In the genomic region with DNA sequence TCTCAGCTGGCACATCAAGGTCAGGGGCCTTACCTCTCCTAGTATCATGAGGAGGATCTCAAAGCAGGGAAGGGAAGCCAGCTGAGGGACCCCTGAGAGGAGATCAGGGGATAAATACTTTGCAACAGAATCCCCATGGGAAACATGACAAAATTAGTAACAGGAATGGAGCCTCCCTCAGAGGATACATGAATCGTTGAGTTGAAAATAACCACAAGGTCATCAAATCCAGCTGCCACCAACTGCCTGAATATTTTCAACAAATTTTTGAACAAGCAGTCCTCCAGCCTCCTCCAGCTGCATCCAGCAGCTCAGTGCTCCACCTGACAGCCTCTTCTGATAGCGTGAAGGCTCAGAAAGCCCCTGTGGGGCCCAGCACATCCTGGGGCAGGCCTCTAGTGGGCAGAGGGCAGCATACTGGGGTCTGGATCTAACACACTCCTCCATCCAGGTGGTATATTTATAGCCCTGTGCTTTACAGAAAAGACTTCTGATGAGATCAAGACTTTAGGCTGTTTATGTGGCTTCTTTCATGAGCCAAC, we compare ENCODE assay signal across 19 cellular contexts.
DNase-seq lines count a peak whose midpoint lies in the region; ATAC-seq, FAIRE-seq and TF ChIP-seq lines count a peak whose summit lies in the region.
"Had no signal": no experiment of that assay in that cellular context is flagged by ENCODE, and none has a peak within 500 bp of the region (broad histone marks: within the 10 kb centered on the region; RNA-seq: fewer than 3 reads in every experiment).

No MANE protein-coding gene starts in this region.

- TF ChIP-seq POLR2A in HepG2 (IDR thresholded peaks at IDR 0.05; ENCODE audit: insufficient read depth in 1 of 2, low read depth in 2 of 2, low read length in 2 of 2) = no peak
- TF ChIP-seq POLR2A in right lobe of liver (IDR thresholded peaks at IDR 0.05) = no peak

- H3K27me3 ChIP-seq in HepG2 (ENCODE audit: control insufficient read depth in 1 of 2, insufficient read depth in 2 of 2, low read length in 2 of 2) = no peaks in the 10 kb centered on the region; a peak in 1 of 5 replicates
- no peaks in the 10 kb centered on the region for H3K27me3 ChIP-seq in right lobe of liver

- in situ Hi-C loops in HepG2 (cut with HindIII; ENCODE audit: extremely low pct_ligation_motif_present, low pct_unique_long_range_greater_than_20kb) = no loop called here

- H3K4me3 ChIP-seq in HepG2 (replicated peaks in 1 of 3; ENCODE audit: insufficient read depth in 1 of 3, low read depth in 2 of 3, low read length in 3 of 3) = no peak overlapping the region
- no peak overlapping the region for H3K4me3 ChIP-seq in right lobe of liver
- H3K4me3 ChIP-seq: GM12878, GM23248 had no signal

- ATAC-seq in HepG2 (peak; percentile 39; the same call in 2 of the 3 replicates), right lobe of liver (no peak)
- no peak for ATAC-seq in activated naive CD8-positive, alpha-beta T cell treated with anti-CD3 and anti-CD28 coated beads, Interleukin-2, amount 50 U/mL, for 24 hours
- ATAC-seq: GM12878, HCT116 had no signal

- TF ChIP-seq EP300 in HepG2 (IDR thresholded peaks at IDR 0.05; ENCODE audit: low read depth in 2 of 2, low read length in 2 of 2) (no peak), HepG2 (CRISPR knock-in tag; IDR thresholded peaks at IDR 0.05; ENCODE audit: borderline replicate concordance) (no peak)

- no TSS peak for BruUV-seq in HepG2 (replicated peaks; lab: Mats Ljungman, UMichigan)

- H3K27me3 Mint-ChIP-seq in activated naive CD8-positive, alpha-beta T cell treated with anti-CD3 and anti-CD28 coated beads, Interleukin-2, amount 50 U/mL, for 24 hours = no peaks in the 10 kb centered on the region

- no peak for FAIRE-seq in HepG2 (lab: Jason Lieb, UNC)
- FAIRE-seq: D721Med, GM12878, GM18507, H54 had no signal

- no peaks in the 10 kb centered on the region for H3K9me3 Mint-ChIP-seq in activated naive CD8-positive, alpha-beta T cell treated with anti-CD3 and anti-CD28 coated beads, Interleukin-2, amount 50 U/mL, for 24 hours

- CTCF ChIA-PET in HepG2 (lab: Yijun Ruan, JAX; ENCODE audit: low intra/inter-chr PET ratio, low total read pairs) = no interaction called here

- H3K4me1 Mint-ChIP-seq in activated naive CD8-positive, alpha-beta T cell treated with anti-CD3 and anti-CD28 coated beads, Interleukin-2, amount 50 U/mL, for 24 hours = no peaks in the 10 kb centered on the region
- H3K4me1 Mint-ChIP-seq: CD4-positive, alpha-beta memory T cell had no signal

- H3K27ac ChIP-seq in HepG2 (ENCODE audit: extremely low read length, insufficient read depth, low read length) = no peak overlapping the region
- no peak overlapping the region for H3K27ac ChIP-seq in right lobe of liver
- H3K27ac ChIP-seq: C4-2B, GM23248, KMS-11 had no signal

- H3K9ac ChIP-seq in HepG2 (ENCODE audit: insufficient read depth, low read depth, low read length) = no peak overlapping the region
- H3K9ac ChIP-seq: GM23248, KMS-11 had no signal

- no peaks in the 10 kb centered on the region for H4K20me1 ChIP-seq in HepG2 (ENCODE audit: insufficient read depth, low read length)

- no peak for DNase-seq in HepG2 (ENCODE audit: low spot score)
- DNase-seq in right lobe of liver = no peak
- DNase-seq in NCI-H2171 (lab: John Stamatoyannopoulos, UW) = peak; percentile 9
- DNase-seq in myocyte (ENCODE audit: low read depth) = peak; percentile 24
- no peak for DNase-seq in amniotic stem cell (lab: John Stamatoyannopoulos, UW)
- DNase-seq in activated naive CD4-positive, alpha-beta T cell treated with anti-CD3 and anti-CD28 coated beads, Interleukin-2, amount 50 U/mL, for 16 hours = no peak
- DNase-seq in activated naive CD8-positive, alpha-beta T cell treated with anti-CD3 and anti-CD28 coated beads, Interleukin-2, amount 50 U/mL, for 24 hours = no peak
- DNase-seq: 8988T; CD4-positive, alpha-beta memory T cell; DMS153; GM23248; IMR-90 had no signal

- no peak for TF ChIP-seq RAD21 in HepG2 (CRISPR knock-in tag; IDR thresholded peaks at IDR 0.05)

- no peaks in the 10 kb centered on the region for H3K9me3 ChIP-seq in HepG2 (ENCODE audit: low read length)
- H3K9me3 ChIP-seq in right lobe of liver = no peaks in the 10 kb centered on the region

- H3K36me3 ChIP-seq in HepG2 (replicated peaks in 1 of 2; ENCODE audit: control insufficient read depth in 1 of 2, insufficient read depth in 2 of 2, low read length in 2 of 2) (no peaks in the 10 kb centered on the region), right lobe of liver (no peaks in the 10 kb centered on the region)

- POLR2A ChIA-PET in HepG2 (lab: Yijun Ruan, JAX) = no interaction called here

- H3K27ac Mint-ChIP-seq in activated naive CD8-positive, alpha-beta T cell treated with anti-CD3 and anti-CD28 coated beads, Interleukin-2, amount 50 U/mL, for 24 hours = no peak overlapping the region
- H3K27ac Mint-ChIP-seq: CD4-positive, alpha-beta memory T cell had no signal

- intact Hi-C loops in HepG2 (cut with micrococcal nuclease; ENCODE audit: unreplicated experiment) (no loop called here), right lobe of liver (cut with DNase I) (no loop called here)

- H3K4me2 ChIP-seq in HepG2 (ENCODE audit: low read depth, low read length) = no peak overlapping the region
- H3K4me2 ChIP-seq: KMS-11 had no signal

- no peak overlapping the region for H2AFZ ChIP-seq in HepG2 (ENCODE audit: low read length)
- H2AFZ ChIP-seq: GM23248 had no signal

- H3K36me3 Mint-ChIP-seq in activated naive CD8-positive, alpha-beta T cell treated with anti-CD3 and anti-CD28 coated beads, Interleukin-2, amount 50 U/mL, for 24 hours (ENCODE audit: low read depth) = no peaks in the 10 kb centered on the region
- H3K36me3 Mint-ChIP-seq: CD4-positive, alpha-beta memory T cell had no signal

- no peak overlapping the region for H3K4me3 Mint-ChIP-seq in activated naive CD8-positive, alpha-beta T cell treated with anti-CD3 and anti-CD28 coated beads, Interleukin-2, amount 50 U/mL, for 24 hours
- H3K4me3 Mint-ChIP-seq: CD4-positive, alpha-beta memory T cell had no signal

- H3K4me1 ChIP-seq in HepG2 (ENCODE audit: insufficient read depth, low read length) (no peaks in the 10 kb centered on the region), right lobe of liver (no peaks in the 10 kb centered on the region)

- TF ChIP-seq CTCF in HepG2 (CRISPR knock-in tag; IDR thresholded peaks at IDR 0.05) = no peak
- TF ChIP-seq CTCF in right lobe of liver (IDR thresholded peaks at IDR 0.05) = no peak

- no peaks in the 10 kb centered on the region for H3K79me2 ChIP-seq in HepG2 (ENCODE audit: insufficient read depth, low read length)

- 0% methylated on average over 1 of the region's 2 CpGs for WGBS in HepG2 (ENCODE audit: low lambda C conversion rate)
- WGBS in right lobe of liver (ENCODE audit: insufficient coverage, low coverage, low lambda C conversion rate, missing lambda C conversion rate) = 20% methylated on average over 1 of the region's 2 CpGs

TF ChIP-seq in HepG2, 621 proteins besides CTCF, POLR2A, EP300 and RAD21 (continues in another document):
- no peak for TF ChIP-seq ZNF3 (CRISPR knock-in tag; IDR thresholded peaks at IDR 0.05)
- TF ChIP-seq, protein P1, sequence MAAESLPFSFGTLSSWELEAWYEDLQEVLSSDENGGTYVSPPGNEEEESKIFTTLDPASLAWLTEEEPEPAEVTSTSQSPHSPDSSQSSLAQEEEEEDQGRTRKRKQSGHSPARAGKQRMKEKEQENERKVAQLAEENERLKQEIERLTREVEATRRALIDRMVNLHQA (CRISPR knock-in tag; IDR thresholded peaks at IDR 0.05) = no peak
- TF ChIP-seq PCBP2 (optimal IDR thresholded peaks at IDR 0.05; ENCODE audit: low read depth, low read length, poor library complexity, severe bottlenecking) = no peak
- TF ChIP-seq, protein P2, sequence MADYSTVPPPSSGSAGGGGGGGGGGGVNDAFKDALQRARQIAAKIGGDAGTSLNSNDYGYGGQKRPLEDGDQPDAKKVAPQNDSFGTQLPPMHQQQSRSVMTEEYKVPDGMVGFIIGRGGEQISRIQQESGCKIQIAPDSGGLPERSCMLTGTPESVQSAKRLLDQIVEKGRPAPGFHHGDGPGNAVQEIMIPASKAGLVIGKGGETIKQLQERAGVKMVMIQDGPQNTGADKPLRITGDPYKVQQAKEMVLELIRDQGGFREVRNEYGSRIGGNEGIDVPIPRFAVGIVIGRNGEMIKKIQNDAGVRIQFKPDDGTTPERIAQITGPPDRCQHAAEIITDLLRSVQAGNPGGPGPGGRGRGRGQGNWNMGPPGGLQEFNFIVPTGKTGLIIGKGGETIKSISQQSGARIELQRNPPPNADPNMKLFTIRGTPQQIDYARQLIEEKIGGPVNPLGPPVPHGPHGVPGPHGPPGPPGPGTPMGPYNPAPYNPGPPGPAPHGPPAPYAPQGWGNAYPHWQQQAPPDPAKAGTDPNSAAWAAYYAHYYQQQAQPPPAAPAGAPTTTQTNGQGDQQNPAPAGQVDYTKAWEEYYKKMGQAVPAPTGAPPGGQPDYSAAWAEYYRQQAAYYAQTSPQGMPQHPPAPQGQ (CRISPR knock-in tag; IDR thresholded peaks at IDR 0.05; ENCODE audit: borderline replicate concordance) = no peak
- TF ChIP-seq MTF1 (CRISPR knock-in tag; IDR thresholded peaks at IDR 0.05) = no peak
- TF ChIP-seq NR1H2 (CRISPR knock-in tag; IDR thresholded peaks at IDR 0.05; ENCODE audit: borderline replicate concordance, low read depth) = no peak
- TF ChIP-seq ZNF549 (CRISPR knock-in tag; IDR thresholded peaks at IDR 0.05) = no peak
- no peak for TF ChIP-seq MYNN (CRISPR knock-in tag; IDR thresholded peaks at IDR 0.05; ENCODE audit: low read depth)
- TF ChIP-seq, protein P3, sequence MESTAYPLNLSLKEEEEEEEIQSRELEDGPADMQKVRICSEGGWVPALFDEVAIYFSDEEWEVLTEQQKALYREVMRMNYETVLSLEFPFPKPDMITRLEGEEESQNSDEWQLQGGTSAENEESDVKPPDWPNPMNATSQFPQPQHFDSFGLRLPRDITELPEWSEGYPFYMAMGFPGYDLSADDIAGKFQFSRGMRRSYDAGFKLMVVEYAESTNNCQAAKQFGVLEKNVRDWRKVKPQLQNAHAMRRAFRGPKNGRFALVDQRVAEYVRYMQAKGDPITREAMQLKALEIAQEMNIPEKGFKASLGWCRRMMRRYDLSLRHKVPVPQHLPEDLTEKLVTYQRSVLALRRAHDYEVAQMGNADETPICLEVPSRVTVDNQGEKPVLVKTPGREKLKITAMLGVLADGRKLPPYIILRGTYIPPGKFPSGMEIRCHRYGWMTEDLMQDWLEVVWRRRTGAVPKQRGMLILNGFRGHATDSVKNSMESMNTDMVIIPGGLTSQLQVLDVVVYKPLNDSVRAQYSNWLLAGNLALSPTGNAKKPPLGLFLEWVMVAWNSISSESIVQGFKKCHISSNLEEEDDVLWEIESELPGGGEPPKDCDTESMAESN (CRISPR knock-in tag; conservative IDR thresholded peaks at IDR 0.05) = no peak
- TF ChIP-seq ZNF577 (CRISPR knock-in tag; IDR thresholded peaks at IDR 0.05; ENCODE audit: borderline replicate concordance, low read depth) = no peak
- TF ChIP-seq, protein P4, sequence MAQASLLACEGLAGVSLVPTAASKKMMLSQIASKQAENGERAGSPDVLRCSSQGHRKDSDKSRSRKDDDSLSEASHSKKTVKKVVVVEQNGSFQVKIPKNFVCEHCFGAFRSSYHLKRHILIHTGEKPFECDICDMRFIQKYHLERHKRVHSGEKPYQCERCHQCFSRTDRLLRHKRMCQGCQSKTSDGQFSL (CRISPR knock-in tag; IDR thresholded peaks at IDR 0.05) = no peak
- TF ChIP-seq RXRA (CRISPR knock-in tag; IDR thresholded peaks at IDR 0.05) = no peak
- no peak for TF ChIP-seq SRY (CRISPR knock-in tag; IDR thresholded peaks at IDR 0.05)

Comparison
In these comparisons a context has a peak if more than half of its experiments do, and no peak if none do; other contexts are left out.
1. DNase-seq: peak in NCI-H2171 (single experiment) and myocyte (single experiment); none in HepG2 (single experiment), right lobe of liver (0 of 3), amniotic stem cell (single experiment), activated naive CD4-positive, alpha-beta T cell treated with anti-CD3 and anti-CD28 coated beads, Interleukin-2, amount 50 U/mL, for 16 hours (single experiment) and activated naive CD8-positive, alpha-beta T cell treated with anti-CD3 and anti-CD28 coated beads, Interleukin-2, amount 50 U/mL, for 24 hours (single experiment).